In genomic region chr5:90575712-90576111, GRCh38 we compare ENCODE assay signal across 27 cellular contexts. TPM values are rescaled to one million over a fixed set of nuclear protein-coding genes. Genes with fewer than 3 reads are reported as not detected.
"Had no signal": no experiment of that assay in that cellular context is flagged by ENCODE, and none has a peak within 500 bp of the region (broad histone marks: within the 10 kb centered on the region; RNA-seq: fewer than 3 reads in every experiment).

No MANE protein-coding gene starts in this region.

- H3K4me3 Mint-ChIP-seq: naive thymus-derived CD4-positive, alpha-beta T cell had no signal

- H3K9me3 ChIP-seq: esophagus squamous epithelium, gastrocnemius medialis had no signal

- ATAC-seq: esophagus mucosa; gastrocnemius medialis; heart right ventricle; left cardiac atrium; left lung; left ventricle myocardium superior; lower lobe of right lung; naive thymus-derived CD4-positive, alpha-beta T cell had no signal

- H3K27ac Mint-ChIP-seq: naive thymus-derived CD4-positive, alpha-beta T cell had no signal

- H3K36me3 ChIP-seq: esophagus squamous epithelium, gastrocnemius medialis, heart right ventricle, left lung, lower lobe of right lung had no signal

- H3K4me1 Mint-ChIP-seq: naive thymus-derived CD4-positive, alpha-beta T cell had no signal

- H3K27me3 ChIP-seq: dorsolateral prefrontal cortex, esophagus squamous epithelium, gastrocnemius medialis, left lung had no signal

- H3K4me1 ChIP-seq: esophagus squamous epithelium, gastrocnemius medialis, heart right ventricle, left lung, lower lobe of right lung had no signal

- H3K4me3 ChIP-seq: coronary artery, dorsolateral prefrontal cortex, esophagus squamous epithelium, gastrocnemius medialis, heart right ventricle, left lung, lower lobe of right lung had no signal

- FAIRE-seq: colon, endometrium, islet of Langerhans, keratinocyte had no signal

- DNase-seq: dermis blood vessel endothelial cell; dorsolateral prefrontal cortex; effector CD4-positive, alpha-beta T cell; effector memory CD4-positive, alpha-beta T cell; erythroblast; esophagus squamous epithelium; foreskin fibroblast; foreskin melanocyte; gastrocnemius medialis; glutamatergic neuron; head of caudate nucleus; heart right ventricle; hippocampal formation; left cardiac atrium; left lung; left ventricle myocardium superior; lower lobe of right lung; mesenchymal stem cell; midbrain; naive thymus-derived CD4-positive, alpha-beta T cell had no signal

- H3K27ac ChIP-seq: coronary artery, dorsolateral prefrontal cortex, epithelial cell of prostate, esophagus squamous epithelium, gastrocnemius medialis, heart right ventricle, left lung, lower lobe of right lung had no signal

RNA-seq across cellular contexts. Expression of gene ADGRV1, which starts 17.1 kb away (rescaled TPM):
- total RNA-seq: left ventricle myocardium superior had no signal
- polyA plus RNA-seq: naive thymus-derived CD4-positive, alpha-beta T cell had no signal
